11 cellular contexts compared by ENCODE assay signal in genomic region chr2:10547663-10548384, GRCh38.
"Had no signal": no experiment of that assay in that cellular context is flagged by ENCODE, and none has a peak within 500 bp of the region (broad histone marks: within the 10 kb centered on the region; RNA-seq: fewer than 3 reads in every experiment).

No MANE protein-coding gene starts in this region.

- H3K4me3 ChIP-seq: adrenal gland, left lung, tibial artery had no signal

- H3K27ac Mint-ChIP-seq: activated CD8-positive, alpha-beta T cell treated with anti-CD3 and anti-CD28 coated beads, Interleukin-2, amount 10 ng/mL, durations not matched to agents 7 days and 5 days; nephron; T-helper 1 cell treated with Interleukin-12 subunit alpha and Interleukin-12 subunit beta and Interleukin-4 antibody, amounts not matched to agents 30 μg/mL and 1 μg/mL, for 36 hours had no signal

- H3K4me1 ChIP-seq: adrenal gland, tibial artery had no signal

- H3K36me3 ChIP-seq: adrenal gland, left lung, tibial artery had no signal

- DNase-seq: activated CD4-positive, alpha-beta T cell treated with anti-CD3 and anti-CD28 coated beads for 48 hours; activated CD8-positive, alpha-beta memory T cell treated with anti-CD3 and anti-CD28 coated beads, Interleukin-2, amount 50 U/mL, for 48 hours; activated CD8-positive, alpha-beta T cell treated with anti-CD3 and anti-CD28 coated beads, Interleukin-2, amount 10 ng/mL, durations not matched to agents 7 days and 5 days; central memory CD4-positive, alpha-beta T cell; erythroblast; stimulated activated CD4-positive, alpha-beta T cell treated with anti-CD3 and anti-CD28 coated beads, Interleukin-4, amount 100 ng/mL, for 24 hours; tibial artery had no signal

- H3K9me3 ChIP-seq: adrenal gland, left lung, tibial artery had no signal

- H3K27me3 ChIP-seq: adrenal gland had no signal

- H3K27ac ChIP-seq: adrenal gland, left lung, tibial artery had no signal

- H3K9me3 Mint-ChIP-seq: nephron; T-helper 1 cell treated with Interleukin-12 subunit alpha and Interleukin-12 subunit beta and Interleukin-4 antibody, amounts not matched to agents 30 μg/mL and 1 μg/mL, for 36 hours had no signal

- H3K4me3 Mint-ChIP-seq: activated CD8-positive, alpha-beta T cell treated with anti-CD3 and anti-CD28 coated beads, Interleukin-2, amount 10 ng/mL, durations not matched to agents 7 days and 5 days; nephron; T-helper 1 cell treated with Interleukin-12 subunit alpha and Interleukin-12 subunit beta and Interleukin-4 antibody, amounts not matched to agents 30 μg/mL and 1 μg/mL, for 36 hours had no signal

- ATAC-seq: activated CD8-positive, alpha-beta T cell treated with anti-CD3 and anti-CD28 coated beads, Interleukin-2, amount 10 ng/mL, durations not matched to agents 7 days and 5 days; left lung had no signal
